8 cellular contexts compared by ENCODE assay signal in genomic region chr21:28884481-28884880, GRCh38.
DNase-seq lines count a peak whose midpoint lies in the region; ATAC-seq and TF ChIP-seq lines count a peak whose summit lies in the region.

No MANE protein-coding gene starts in this region.

- peak overlapping the region; percentile 99 for H3K27ac Mint-ChIP-seq in activated CD4-positive, alpha-beta T cell treated with anti-CD3 and anti-CD28 coated beads for 36 hours
- peak overlapping the region; percentile 99 for H3K27ac Mint-ChIP-seq in activated CD4-positive, alpha-beta memory T cell treated with anti-CD3 and anti-CD28 coated beads for 36 hours

- H3K27me3 Mint-ChIP-seq in activated CD4-positive, alpha-beta T cell treated with anti-CD3 and anti-CD28 coated beads for 36 hours = no peaks in the 10 kb centered on the region
- H3K27me3 Mint-ChIP-seq in activated CD4-positive, alpha-beta memory T cell treated with anti-CD3 and anti-CD28 coated beads for 36 hours = peaks cover 4% of the 10 kb centered on the region

- POLR2A ChIA-PET in activated CD4-positive, alpha-beta T cell treated with anti-CD3 and anti-CD28 coated beads for 36 hours (lab: Charles Lee) = interaction anchor here (0.6 kb wide), 1 partner anchor 134 kb away, joined by 3 read pairs; the partner anchor contains the start of gene RWDD2B
- POLR2A ChIA-PET in activated CD4-positive, alpha-beta memory T cell treated with anti-CD3 and anti-CD28 coated beads for 36 hours (lab: Charles Lee) = interaction anchor here (0.5 to 1.1 kb wide), 5 partner anchors 21 to 416 kb away, joined by 3 to 4 read pairs (median 3); partner anchors contain the start of gene USP16

- no peaks in the 10 kb centered on the region for H3K9me3 Mint-ChIP-seq in activated CD4-positive, alpha-beta T cell treated with anti-CD3 and anti-CD28 coated beads for 36 hours (ENCODE audit: low read depth)
- no peaks in the 10 kb centered on the region for H3K9me3 Mint-ChIP-seq in activated CD4-positive, alpha-beta memory T cell treated with anti-CD3 and anti-CD28 coated beads for 36 hours

- H3K36me3 Mint-ChIP-seq in activated CD4-positive, alpha-beta T cell treated with anti-CD3 and anti-CD28 coated beads for 36 hours (ENCODE audit: low read depth) = peaks cover 18% of the 10 kb centered on the region
- peaks cover 13% of the 10 kb centered on the region for H3K36me3 Mint-ChIP-seq in activated CD4-positive, alpha-beta memory T cell treated with anti-CD3 and anti-CD28 coated beads for 36 hours

- peak overlapping the region; percentile 84 for H3K4me3 ChIP-seq in HUES48 (ENCODE audit: low read depth, low read length)
- peak overlapping the region; percentile 42 to 65 for H3K4me3 ChIP-seq in right atrium auricular region
- H3K4me3 ChIP-seq in skeletal muscle cell (ENCODE audit: low read depth, low read length) = peak overlapping the region; percentile 69

- DNase-seq in activated CD4-positive, alpha-beta T cell treated with anti-CD3 and anti-CD28 coated beads for 36 hours = no peak
- no peak for DNase-seq in activated CD4-positive, alpha-beta T cell treated with anti-CD3 and anti-CD28 coated beads for 48 hours
- DNase-seq in activated CD4-positive, alpha-beta memory T cell treated with anti-CD3 and anti-CD28 coated beads for 36 hours = no peak
- DNase-seq in right atrium auricular region (ENCODE audit: low spot score) = no peak
- no peak for DNase-seq in skeletal muscle cell (ENCODE audit: low read depth)
- no peak for DNase-seq in HuH-7.5 (ENCODE audit: low spot score)
- no peak for DNase-seq in activated CD4-positive, CD25-positive, alpha-beta regulatory T cell (lab: John Stamatoyannopoulos, UW)

- CTCF ChIA-PET in activated CD4-positive, alpha-beta T cell treated with anti-CD3 and anti-CD28 coated beads for 36 hours (lab: Charles Lee) = interaction anchor here (1.2 kb wide), 1 partner anchor 55 kb away, joined by 3 read pairs; no protein-coding TSS in a partner anchor
- CTCF ChIA-PET in activated CD4-positive, alpha-beta memory T cell treated with anti-CD3 and anti-CD28 coated beads for 36 hours (lab: Charles Lee) = interaction anchor here (0.8 to 3.7 kb wide), 2 partner anchors 12 to 139 kb away, joined by 3 to 17 read pairs; no protein-coding TSS in a partner anchor

- H3K27ac ChIP-seq in HUES48 (ENCODE audit: low read depth, low read length) (no peak overlapping the region), right atrium auricular region (peak overlapping the region; percentile 84 to 85)

- peak overlapping the region; percentile 86 for H3K4me3 Mint-ChIP-seq in activated CD4-positive, alpha-beta T cell treated with anti-CD3 and anti-CD28 coated beads for 36 hours
- peak overlapping the region; percentile 89 for H3K4me3 Mint-ChIP-seq in activated CD4-positive, alpha-beta memory T cell treated with anti-CD3 and anti-CD28 coated beads for 36 hours

- peak overlapping the region; percentile 88; the same call in 1 of the 2 replicates for H3K9ac ChIP-seq in HUES48 (ENCODE audit: low read depth, low read length)

- intact Hi-C loops in activated CD4-positive, alpha-beta T cell treated with anti-CD3 and anti-CD28 coated beads for 36 hours (cut with DNase I, micrococcal nuclease) = loop anchor here (2.0 to 10.0 kb wide), 5 partner anchors 52 to 412 kb away; partner anchors contain the start of genes LTN1 (in 1 of the 2) and USP16 (in 1 of the 2)
- intact Hi-C loops in activated CD4-positive, alpha-beta memory T cell treated with anti-CD3 and anti-CD28 coated beads for 36 hours (cut with micrococcal nuclease) = loop anchor here (2.0 kb wide), 3 partner anchors 56 to 248 kb away; no protein-coding TSS in a partner anchor

- no peaks in the 10 kb centered on the region for H3K9me3 ChIP-seq in HUES48 (ENCODE audit: control insufficient read depth, insufficient read depth, low read length)
- H3K9me3 ChIP-seq in right atrium auricular region = no peaks in the 10 kb centered on the region

- ATAC-seq in activated CD4-positive, alpha-beta T cell treated with anti-CD3 and anti-CD28 coated beads for 36 hours = no peak

- H3K36me3 ChIP-seq in HUES48 (ENCODE audit: control insufficient read depth, insufficient read depth, low read length) = peaks cover 28% of the 10 kb centered on the region
- H3K36me3 ChIP-seq in right atrium auricular region = peaks cover 12% of the 10 kb centered on the region

- H3K4me1 ChIP-seq in HUES48 (ENCODE audit: control insufficient read depth, insufficient read depth, low read length) (no peaks in the 10 kb centered on the region), right atrium auricular region (peaks cover 0 to 11% of the 10 kb centered on the region in 2 donors)

- no peak for TF ChIP-seq CTCF in right atrium auricular region (IDR thresholded peaks at IDR 0.05)

- no peaks in the 10 kb centered on the region for H3K27me3 ChIP-seq in HUES48 (ENCODE audit: control insufficient read depth, insufficient read depth, low read length)
- no peaks in the 10 kb centered on the region for H3K27me3 ChIP-seq in right atrium auricular region

- H3K4me1 Mint-ChIP-seq in activated CD4-positive, alpha-beta T cell treated with anti-CD3 and anti-CD28 coated beads for 36 hours = peaks cover 16% of the 10 kb centered on the region
- peaks cover 14% of the 10 kb centered on the region for H3K4me1 Mint-ChIP-seq in activated CD4-positive, alpha-beta memory T cell treated with anti-CD3 and anti-CD28 coated beads for 36 hours (ENCODE audit: low read depth)
